25 cellular contexts compared by ENCODE assay signal in the genomic region with DNA sequence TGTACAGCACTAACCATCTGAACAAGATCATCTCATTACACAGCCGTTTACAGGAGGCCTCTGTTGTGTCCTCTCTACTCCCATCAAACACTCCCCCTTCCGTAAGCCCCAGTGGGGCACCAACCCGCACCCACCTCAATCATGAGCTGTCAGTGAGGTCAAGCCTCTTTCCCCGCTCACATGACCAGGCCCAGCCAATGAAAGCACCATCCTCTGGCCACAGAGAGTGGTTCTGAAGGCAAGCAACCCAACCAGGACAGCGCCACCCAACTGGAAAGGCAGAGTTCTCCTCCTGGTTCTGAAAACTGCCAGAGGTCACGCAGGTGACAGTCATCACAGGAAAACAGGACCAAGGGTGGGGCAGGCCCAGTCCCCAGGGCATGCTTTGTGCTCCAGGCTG.
"Had no signal": no experiment of that assay in that cellular context is flagged by ENCODE, and none has a peak within 500 bp of the region (broad histone marks: within the 10 kb centered on the region; RNA-seq: fewer than 3 reads in every experiment).

No MANE protein-coding gene starts in this region.

- H3K36me3 Mint-ChIP-seq: activated naive CD4-positive, alpha-beta T cell treated with anti-CD3 and anti-CD28 coated beads, Interleukin-2, amount 50 U/mL, for 24 hours had no signal

- H3K9me3 Mint-ChIP-seq: activated CD4-positive, alpha-beta memory T cell treated with anti-CD3 and anti-CD28 coated beads, Interleukin-2, amount 10 ng/mL, durations not matched to agents 7 days and 5 days; activated CD4-positive, alpha-beta T cell treated with anti-CD3 and anti-CD28 coated beads, Interleukin-2, amount 10 ng/mL, durations not matched to agents 7 days and 5 days; activated naive CD4-positive, alpha-beta T cell treated with anti-CD3 and anti-CD28 coated beads, Interleukin-2, amount 50 U/mL, for 24 hours; activated naive CD8-positive, alpha-beta T cell treated with anti-CD3 and anti-CD28 coated beads, Interleukin-2, amount 50 U/mL, for 24 hours; activated T-cell treated with anti-CD3 and anti-CD28 coated beads, Interleukin-2, amount 50 U/mL, for 72 hours; activated T-helper 2 cell treated with anti-CD3 and anti-CD28 coated beads, Interferon-gamma antibody, Interleukin-2, Interleukin-4, amounts not matched to agents 10 μg/mL and 5 μg/mL and 100 μg/mL, durations not matched to agents 14 hours and 24 hours and 36 hours; central memory CD8-positive, alpha-beta T cell had no signal

- H3K27me3 Mint-ChIP-seq: activated naive CD4-positive, alpha-beta T cell treated with anti-CD3 and anti-CD28 coated beads, Interleukin-2, amount 50 U/mL, for 24 hours had no signal

- H3K4me3 Mint-ChIP-seq: activated CD4-positive, alpha-beta memory T cell treated with anti-CD3 and anti-CD28 coated beads, Interleukin-2, amount 10 ng/mL, durations not matched to agents 7 days and 5 days; activated CD4-positive, alpha-beta T cell treated with anti-CD3 and anti-CD28 coated beads, Interleukin-2, amount 10 ng/mL, durations not matched to agents 7 days and 5 days; activated naive CD4-positive, alpha-beta T cell treated with anti-CD3 and anti-CD28 coated beads, Interleukin-2, amount 50 U/mL, for 24 hours; activated naive CD8-positive, alpha-beta T cell treated with anti-CD3 and anti-CD28 coated beads, Interleukin-2, amount 50 U/mL, for 24 hours; activated T-cell treated with anti-CD3 and anti-CD28 coated beads, Interleukin-2, amount 50 U/mL, for 72 hours; central memory CD8-positive, alpha-beta T cell had no signal

- FAIRE-seq: RCC 7860, TTC549 had no signal

- H3K4me1 ChIP-seq: ascending aorta, body of pancreas had no signal

- DNase-seq: activated CD4-positive, alpha-beta memory T cell treated with anti-CD3 and anti-CD28 coated beads, Interleukin-2, amount 10 ng/mL, durations not matched to agents 7 days and 5 days; activated CD4-positive, alpha-beta T cell treated with anti-CD3 and anti-CD28 coated beads, Interleukin-2, amount 10 ng/mL, durations not matched to agents 7 days and 5 days; activated CD4-positive, CD25-positive, alpha-beta regulatory T cell; activated CD8-positive, alpha-beta memory T cell treated with anti-CD3 and anti-CD28 coated beads, Interleukin-2, amount 50 U/mL, for 4 hours; activated gamma-delta T cell treated with Interleukin-2 at 50 U/mL for 16 hours; activated naive CD8-positive, alpha-beta T cell treated with anti-CD3 and anti-CD28 coated beads, Interleukin-2, amount 50 U/mL, for 24 hours; activated T-cell treated with anti-CD3 and anti-CD28 coated beads, Interleukin-2, amount 50 U/mL, for 72 hours; amniotic stem cell; body of pancreas; Kasumi-1; NCI-H1105 treated with DMSO at 0.1 percent for 48 hours; NCI-H1436 treated with DMSO at 0.1 percent for 48 hours; NCI-H187; NCI-H2081; NCI-H446; PC-3; SHP77 treated with DMSO at 0.1 percent for 48 hours; T-helper 2 cell; T1000 had no signal

- H3K4me1 Mint-ChIP-seq: activated CD4-positive, alpha-beta memory T cell treated with anti-CD3 and anti-CD28 coated beads, Interleukin-2, amount 10 ng/mL, durations not matched to agents 7 days and 5 days; activated CD4-positive, alpha-beta T cell treated with anti-CD3 and anti-CD28 coated beads, Interleukin-2, amount 10 ng/mL, durations not matched to agents 7 days and 5 days; activated naive CD4-positive, alpha-beta T cell treated with anti-CD3 and anti-CD28 coated beads, Interleukin-2, amount 50 U/mL, for 24 hours; activated naive CD8-positive, alpha-beta T cell treated with anti-CD3 and anti-CD28 coated beads, Interleukin-2, amount 50 U/mL, for 24 hours; central memory CD8-positive, alpha-beta T cell had no signal

- H3K4me3 ChIP-seq: ascending aorta, body of pancreas had no signal

- ATAC-seq: activated naive CD8-positive, alpha-beta T cell treated with anti-CD3 and anti-CD28 coated beads, Interleukin-2, amount 50 U/mL, for 24 hours; activated T-cell treated with anti-CD3 and anti-CD28 coated beads, Interleukin-2, amount 50 U/mL, for 72 hours; body of pancreas; PC-3 had no signal

- H3K27ac ChIP-seq: ascending aorta, body of pancreas had no signal

- H3K27ac Mint-ChIP-seq: activated CD4-positive, alpha-beta memory T cell treated with anti-CD3 and anti-CD28 coated beads, Interleukin-2, amount 10 ng/mL, durations not matched to agents 7 days and 5 days; activated CD4-positive, alpha-beta T cell treated with anti-CD3 and anti-CD28 coated beads, Interleukin-2, amount 10 ng/mL, durations not matched to agents 7 days and 5 days; activated naive CD4-positive, alpha-beta T cell treated with anti-CD3 and anti-CD28 coated beads, Interleukin-2, amount 50 U/mL, for 24 hours; activated naive CD8-positive, alpha-beta T cell treated with anti-CD3 and anti-CD28 coated beads, Interleukin-2, amount 50 U/mL, for 24 hours; activated T-cell treated with anti-CD3 and anti-CD28 coated beads, Interleukin-2, amount 50 U/mL, for 72 hours; activated T-helper 2 cell treated with anti-CD3 and anti-CD28 coated beads, Interferon-gamma antibody, Interleukin-2, Interleukin-4, amounts not matched to agents 10 μg/mL and 5 μg/mL and 100 μg/mL, durations not matched to agents 14 hours and 24 hours and 36 hours had no signal

- H3K9me3 ChIP-seq: ascending aorta, body of pancreas had no signal

- H3K36me3 ChIP-seq: ascending aorta had no signal
